ENCODE assay signal across 21 cellular contexts in the genomic region with DNA sequence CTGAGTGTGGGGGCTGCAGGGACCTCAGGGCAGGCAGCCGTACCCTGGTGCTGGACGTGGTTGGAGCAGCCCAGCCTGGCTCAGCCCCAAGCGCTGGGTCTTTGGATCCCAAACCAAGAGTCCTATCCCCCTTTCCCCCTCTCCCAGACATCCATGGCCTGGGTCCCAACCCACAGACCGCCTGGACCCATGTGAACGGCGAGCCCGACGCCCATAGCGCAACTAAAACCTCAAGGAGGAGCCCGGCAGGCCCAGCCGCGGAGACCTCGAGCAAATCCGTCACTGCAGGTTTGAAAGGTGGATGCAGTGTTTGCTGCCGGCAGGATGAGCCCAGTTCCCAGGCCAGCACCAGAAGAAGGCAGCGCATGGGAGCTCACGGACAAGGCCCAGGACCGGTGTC.
DNase-seq lines count a peak whose midpoint lies in the region; ATAC-seq, FAIRE-seq and TF ChIP-seq lines count a peak whose summit lies in the region.
"Had no signal": no experiment of that assay in that cellular context is flagged by ENCODE, and none has a peak within 500 bp of the region (broad histone marks: within the 10 kb centered on the region; RNA-seq: fewer than 3 reads in every experiment).

No MANE protein-coding gene starts in this region.

- POLR2A ChIA-PET in H1 (lab: Charles Lee; ENCODE audit: partially characterized antibody), result no interaction called here

- H4K91ac ChIP-seq in H1 (replicated peaks; ENCODE audit: insufficient read length, low read length), result peak overlapping the region; percentile 65

- no peaks in the 10 kb centered on the region for H3K79me1 ChIP-seq in H1 (ENCODE audit: low read depth, low read length)

- TF ChIP-seq RAD21 in H1 (IDR thresholded peaks at IDR 0.05 in 1 of 2, conservative IDR thresholded peaks at IDR 0.05 in 1 of 2; ENCODE audit: low read depth in 2 of 2, low read length in 2 of 2), result no peak

- H2BK12ac ChIP-seq in H1 (ENCODE audit: low read depth, low read length), result peak overlapping the region; percentile 80; the same call in 1 of the 2 replicates

- no peaks in the 10 kb centered on the region for H3K4me1 Mint-ChIP-seq in activated CD8-positive, alpha-beta memory T cell treated with anti-CD3 and anti-CD28 coated beads, Interleukin-2, amount 10 ng/mL, durations not matched to agents 7 days and 5 days
- H3K4me1 Mint-ChIP-seq in stimulated activated effector memory CD8-positive, alpha-beta T cell treated with anti-CD3 and anti-CD28 coated beads, Interleukin-12 subunit alpha, Interleukin-12 subunit beta, amount 100 ng/mL, for 72 hours, result no peaks in the 10 kb centered on the region

- no peaks in the 10 kb centered on the region for H4K20me1 ChIP-seq in H1 (replicated peaks in 1 of 2; ENCODE audit: control insufficient read depth in 1 of 2, insufficient read depth in 2 of 2, low read length in 2 of 2)
- H4K20me1 ChIP-seq: BLaER1 treated with 17β-estradiol and CSF1 and Interleukin-3, amounts not matched to agents 10 nM and 100 nM had no signal

- no peaks in the 10 kb centered on the region; a peak in 1 of 4 replicates for H3K79me2 ChIP-seq in H1 (ENCODE audit: control insufficient read depth in 1 of 2, insufficient read depth in 2 of 2, low read length in 2 of 2)

- H4K8ac ChIP-seq in H1 (ENCODE audit: extremely low read depth, insufficient read depth, low read length), result no peak overlapping the region

- 0 out of 2 replicates have a peak overlapping the region, but pooled peaks have one; percentile 5 for H2BK15ac ChIP-seq in H1 (ENCODE audit: low read length)

- no peak overlapping the region for H3K4ac ChIP-seq in H1 (replicated peaks; ENCODE audit: insufficient read length, low read depth, low read length)

- no peak for TF ChIP-seq EP300 in H1 (IDR thresholded peaks at IDR 0.05; ENCODE audit: borderline replicate concordance in 1 of 2, low read depth in 2 of 2, low read length in 2 of 2)

- H3K36me3 ChIP-seq in H1 (ENCODE audit: control insufficient read depth in 2 of 4, insufficient read depth in 4 of 4, low read length in 3 of 4) (no peaks in the 10 kb centered on the region), Peyer's patch (no peaks in the 10 kb centered on the region)
- H3K36me3 ChIP-seq: BE2C; BLaER1 treated with 17β-estradiol and CSF1 and Interleukin-3, amounts not matched to agents 10 nM and 100 nM had no signal

- no peak overlapping the region for H2BK5ac ChIP-seq in H1 (ENCODE audit: low read depth, low read length)

- no peak overlapping the region; the same call in 1 of the 2 replicates for H2BK20ac ChIP-seq in H1 (ENCODE audit: low read length)

- TF ChIP-seq CTCF in H1 (IDR thresholded peaks at IDR 0.05; ENCODE audit: control extremely low read depth in 1 of 3, insufficient read depth in 1 of 3, low read depth in 1 of 3, low read length in 3 of 3) (no peak), Peyer's patch (IDR thresholded peaks at IDR 0.05) (no peak)

- H3K23me2 ChIP-seq in H1 (ENCODE audit: low read depth, low read length), result no peaks in the 10 kb centered on the region

- H4K5ac ChIP-seq in H1 (ENCODE audit: insufficient read length, low read depth, low read length), result no peak overlapping the region

- no peak overlapping the region for H3K27ac Mint-ChIP-seq in activated CD8-positive, alpha-beta memory T cell treated with anti-CD3 and anti-CD28 coated beads, Interleukin-2, amount 10 ng/mL, durations not matched to agents 7 days and 5 days
- H3K27ac Mint-ChIP-seq in stimulated activated effector memory CD8-positive, alpha-beta T cell treated with anti-CD3 and anti-CD28 coated beads, Interleukin-12 subunit alpha, Interleukin-12 subunit beta, amount 100 ng/mL, for 72 hours, result no peak overlapping the region
- H3K27ac Mint-ChIP-seq: CD8-positive, alpha-beta T cell had no signal

- DNase-seq in activated CD8-positive, alpha-beta memory T cell treated with anti-CD3 and anti-CD28 coated beads for 24 hours, result peak; percentile 40
- no peak for DNase-seq in activated CD8-positive, alpha-beta memory T cell treated with anti-CD3 and anti-CD28 coated beads, Interleukin-2, amount 10 ng/mL, durations not matched to agents 7 days and 5 days
- no peak for DNase-seq in H1 (ENCODE audit: low read depth in 1 of 2, low spot score in 2 of 2)
- DNase-seq in mesenteric fat pad (ENCODE audit: low spot score), result peak; percentile 74
- no peak for DNase-seq in stimulated activated effector memory CD8-positive, alpha-beta T cell treated with anti-CD3 and anti-CD28 coated beads, Interleukin-12 subunit alpha, Interleukin-12 subunit beta, amount 100 ng/mL, for 72 hours (ENCODE audit: low spot score in 2 of 2)
- DNase-seq in cardiac septum (ENCODE audit: low spot score), result no peak
- no peak for DNase-seq in Peyer's patch
- DNase-seq in activated gamma-delta T cell treated with Interleukin-2 at 50 U/mL for 16 hours, result no peak
- DNase-seq: AML-193; BE2C; Caco-2; CD8-positive, alpha-beta T cell; DMS153; DND-41; GOT3; HCEC 1CT had no signal

- H3K4me3 Mint-ChIP-seq in activated CD8-positive, alpha-beta memory T cell treated with anti-CD3 and anti-CD28 coated beads, Interleukin-2, amount 10 ng/mL, durations not matched to agents 7 days and 5 days, result no peak overlapping the region
- H3K4me3 Mint-ChIP-seq in stimulated activated effector memory CD8-positive, alpha-beta T cell treated with anti-CD3 and anti-CD28 coated beads, Interleukin-12 subunit alpha, Interleukin-12 subunit beta, amount 100 ng/mL, for 72 hours, result no peak overlapping the region
- H3K4me3 Mint-ChIP-seq: CD8-positive, alpha-beta T cell had no signal

- H3K27me3 ChIP-seq in H1 (replicated peaks in 1 of 4; ENCODE audit: control insufficient read depth in 3 of 4, extremely low read depth in 1 of 4, insufficient read depth in 3 of 4, low read length in 3 of 4), result no peaks in the 10 kb centered on the region
- H3K27me3 ChIP-seq in Peyer's patch, result no peaks in the 10 kb centered on the region
- H3K27me3 ChIP-seq: BE2C; BLaER1 treated with 17β-estradiol and CSF1 and Interleukin-3, amounts not matched to agents 10 nM and 100 nM had no signal

- no peak overlapping the region for H3K18ac ChIP-seq in H1 (ENCODE audit: extremely low read depth, low read length)

- H3K4me3 ChIP-seq in H1 (ENCODE audit: extremely low read depth in 1 of 4, insufficient read depth in 2 of 4, low read depth in 3 of 4, low read length in 4 of 4), result no peak overlapping the region
- H3K4me3 ChIP-seq in Peyer's patch, result no peak overlapping the region
- H3K4me3 ChIP-seq: BLaER1 treated with 17β-estradiol and CSF1 and Interleukin-3, amounts not matched to agents 10 nM and 100 nM had no signal

- ATAC-seq in activated CD8-positive, alpha-beta memory T cell treated with anti-CD3 and anti-CD28 coated beads, Interleukin-2, amount 10 ng/mL, durations not matched to agents 7 days and 5 days, result no peak
- ATAC-seq in stimulated activated effector memory CD8-positive, alpha-beta T cell treated with anti-CD3 and anti-CD28 coated beads, Interleukin-12 subunit alpha, Interleukin-12 subunit beta, amount 100 ng/mL, for 72 hours, result peak; percentile 8
- ATAC-seq: CD8-positive, alpha-beta T cell had no signal

- H3K27ac ChIP-seq in H1 (ENCODE audit: low read depth, low read length), result no peak overlapping the region
- no peak overlapping the region for H3K27ac ChIP-seq in Peyer's patch
- H3K27ac ChIP-seq: 22Rv1; BLaER1 treated with 17β-estradiol and CSF1 and Interleukin-3, amounts not matched to agents 10 nM and 100 nM had no signal

- H3K14ac ChIP-seq in H1 (ENCODE audit: insufficient read length), result no peak overlapping the region

- no peak overlapping the region for H3K23ac ChIP-seq in H1 (ENCODE audit: insufficient read length)

- H3K27me3 Mint-ChIP-seq in activated CD8-positive, alpha-beta memory T cell treated with anti-CD3 and anti-CD28 coated beads, Interleukin-2, amount 10 ng/mL, durations not matched to agents 7 days and 5 days, result no peaks in the 10 kb centered on the region

- no peaks in the 10 kb centered on the region for H3K36me3 Mint-ChIP-seq in activated CD8-positive, alpha-beta memory T cell treated with anti-CD3 and anti-CD28 coated beads, Interleukin-2, amount 10 ng/mL, durations not matched to agents 7 days and 5 days
- no peaks in the 10 kb centered on the region for H3K36me3 Mint-ChIP-seq in stimulated activated effector memory CD8-positive, alpha-beta T cell treated with anti-CD3 and anti-CD28 coated beads, Interleukin-12 subunit alpha, Interleukin-12 subunit beta, amount 100 ng/mL, for 72 hours
- H3K36me3 Mint-ChIP-seq: CD8-positive, alpha-beta T cell had no signal

- H3K4me2 ChIP-seq in H1 (ENCODE audit: insufficient read depth in 1 of 2, low read depth in 2 of 2, low read length in 2 of 2), result no peak overlapping the region
- H3K4me2 ChIP-seq: BLaER1 treated with 17β-estradiol and CSF1 and Interleukin-3, amounts not matched to agents 10 nM and 100 nM had no signal

- 90% methylated on average over 18 of the region's 18 CpGs; no CpG with 5 or more reads in 1 of the 2 experiments for WGBS in H1 (ENCODE audit: extremely low coverage in 1 of 2, insufficient coverage in 1 of 2, insufficient read length in 1 of 2, insufficient replicate concordance in 2 of 2, low coverage in 1 of 2, low lambda C conversion rate in 2 of 2, missing lambda C conversion rate in 1 of 2), 2 experiments

- TF ChIP-seq POLR2A in H1 (IDR thresholded peaks at IDR 0.05; ENCODE audit: control extremely low read depth in 1 of 2, low read depth in 2 of 2, low read length in 2 of 2), result no peak
- no peak for TF ChIP-seq POLR2A in Peyer's patch (IDR thresholded peaks at IDR 0.05)

- no peak overlapping the region for H3K56ac ChIP-seq in H1 (replicated peaks; ENCODE audit: insufficient read length, low read depth, low read length)

- H3K4me1 ChIP-seq in H1 (replicated peaks in 1 of 4; ENCODE audit: control insufficient read depth in 3 of 4, insufficient read depth in 4 of 4, low read length in 3 of 4) (peaks cover 0 to 11% (median 5%) of the 10 kb centered on the region in 4 experiments; a peak in 5 of 7 replicates), Peyer's patch (no peaks in the 10 kb centered on the region)
- H3K4me1 ChIP-seq: BE2C had no signal

- intact Hi-C loops in cardiac septum (cut with DNase I), result no loop called here

- H3K9me3 ChIP-seq in H1 (ENCODE audit: insufficient read depth in 2 of 2, low read depth in 1 of 2, low read length in 1 of 2), result no peaks in the 10 kb centered on the region
- H3K9me3 ChIP-seq in Peyer's patch, result no peaks in the 10 kb centered on the region
- H3K9me3 ChIP-seq: BE2C, Caco-2 had no signal

- no peak for FAIRE-seq in H1 (lab: Jason Lieb, UNC)
- FAIRE-seq: A204.1, G401.6, GM12892 had no signal

- H2AFZ ChIP-seq in H1 (ENCODE audit: low read length), result peak overlapping the region; percentile 53; the same call in 1 of the 2 replicates

- CTCF ChIA-PET in activated CD8-positive, alpha-beta memory T cell treated with anti-CD3 and anti-CD28 coated beads, Interleukin-2, amount 10 ng/mL, durations not matched to agents 7 days and 5 days (lab: Charles Lee), result no interaction called here
- CTCF ChIA-PET in H1 (lab: Charles Lee; ENCODE audit: partially characterized antibody), result interaction anchor here (1.0 kb wide), 1 partner anchor 168 kb away, joined by 3 read pairs; no protein-coding TSS in a partner anchor

- H3K9me3 Mint-ChIP-seq in activated CD8-positive, alpha-beta memory T cell treated with anti-CD3 and anti-CD28 coated beads, Interleukin-2, amount 10 ng/mL, durations not matched to agents 7 days and 5 days (ENCODE audit: low read depth), result no peaks in the 10 kb centered on the region
- no peaks in the 10 kb centered on the region for H3K9me3 Mint-ChIP-seq in stimulated activated effector memory CD8-positive, alpha-beta T cell treated with anti-CD3 and anti-CD28 coated beads, Interleukin-12 subunit alpha, Interleukin-12 subunit beta, amount 100 ng/mL, for 72 hours
- H3K9me3 Mint-ChIP-seq: CD8-positive, alpha-beta T cell had no signal

- no peak overlapping the region for H2AK5ac ChIP-seq in H1 (ENCODE audit: low read depth, low read length)

- no peak overlapping the region for H3K9ac ChIP-seq in H1 (replicated peaks in 1 of 4; ENCODE audit: extremely low read depth in 1 of 4, low read depth in 3 of 4, low read length in 3 of 4)
- H3K9ac ChIP-seq: BLaER1 treated with 17β-estradiol and CSF1 and Interleukin-3, amounts not matched to agents 10 nM and 100 nM had no signal

- no peak overlapping the region for H2BK120ac ChIP-seq in H1 (replicated peaks; ENCODE audit: low read depth, low read length)

Comparison
In these comparisons a context has a peak if more than half of its experiments do, and no peak if none do; other contexts are left out.
1. DNase-seq: peak in activated CD8-positive, alpha-beta memory T cell treated with anti-CD3 and anti-CD28 coated beads for 24 hours (single experiment) and mesenteric fat pad (single experiment); none in activated CD8-positive, alpha-beta memory T cell treated with anti-CD3 and anti-CD28 coated beads, Interleukin-2, amount 10 ng/mL, durations not matched to agents 7 days and 5 days (single experiment), H1 (0 of 2), stimulated activated effector memory CD8-positive, alpha-beta T cell treated with anti-CD3 and anti-CD28 coated beads, Interleukin-12 subunit alpha, Interleukin-12 subunit beta, amount 100 ng/mL, for 72 hours (0 of 2), cardiac septum (single experiment), Peyer's patch (0 of 3) and activated gamma-delta T cell treated with Interleukin-2 at 50 U/mL for 16 hours (single experiment).